2 cellular contexts compared by ENCODE assay signal in genomic region chr2:78564666-78565065, GRCh38.
"Had no signal": no experiment of that assay in that cellular context is flagged by ENCODE, and none has a peak within 500 bp of the region (broad histone marks: within the 10 kb centered on the region; RNA-seq: fewer than 3 reads in every experiment).

No MANE protein-coding gene starts in this region.

- DNase-seq: GDM1, GF-D8 had no signal
